26 cellular contexts compared by ENCODE assay signal in the genomic region with DNA sequence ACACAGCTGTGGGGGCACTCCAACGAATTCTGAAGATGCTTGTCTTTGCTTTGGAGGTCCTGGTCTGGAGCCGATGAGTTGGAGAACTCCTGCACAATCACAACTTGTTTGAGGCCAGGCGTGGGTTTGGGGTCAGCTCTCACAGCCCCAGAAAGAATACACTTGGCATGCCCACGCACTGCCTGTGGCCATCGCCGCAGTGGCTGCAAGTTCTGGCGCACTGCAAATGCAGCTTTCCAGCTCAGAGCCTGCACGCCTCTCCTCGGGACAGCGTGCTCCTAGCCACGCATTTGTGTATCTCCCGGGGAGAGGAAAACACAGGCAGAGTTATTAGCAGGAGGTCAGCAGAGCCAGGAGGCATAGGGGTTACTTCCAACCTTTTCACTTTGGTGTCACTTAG.
"Had no signal": no experiment of that assay in that cellular context is flagged by ENCODE, and none has a peak within 500 bp of the region (broad histone marks: within the 10 kb centered on the region; RNA-seq: fewer than 3 reads in every experiment).

No MANE protein-coding gene starts in this region.

- H3K9me3 ChIP-seq: left lung, pancreas, psoas muscle, right atrium auricular region, sigmoid colon, spleen, tibial nerve, uterus had no signal

- H3K4me3 ChIP-seq: left lung, lung, pancreas, psoas muscle, right atrium auricular region, sigmoid colon, spleen, tibial nerve, uterus had no signal

- H3K36me3 Mint-ChIP-seq: immature natural killer cell; natural killer cell treated with Interleukin-12 subunit alpha and Interleukin-12 subunit beta and Interleukin-15 and Interleukin-18, amount 100 ng/mL, for 72 hours; stimulated activated effector memory CD8-positive, alpha-beta T cell treated with anti-CD3 and anti-CD28 coated beads, Interleukin-12 subunit alpha, Interleukin-12 subunit beta, amount 100 ng/mL, for 72 hours; type B pancreatic cell had no signal

- H3K27ac ChIP-seq: left lung, pancreas, psoas muscle, right atrium auricular region, sigmoid colon, spleen, uterus had no signal

- H3K9me3 Mint-ChIP-seq: immature natural killer cell; mesothelial cell of epicardium; natural killer cell treated with Interleukin-12 subunit alpha and Interleukin-12 subunit beta and Interleukin-15 and Interleukin-18, amount 100 ng/mL, for 72 hours; stimulated activated effector memory CD8-positive, alpha-beta T cell treated with anti-CD3 and anti-CD28 coated beads, Interleukin-12 subunit alpha, Interleukin-12 subunit beta, amount 100 ng/mL, for 72 hours; stimulated activated naive CD8-positive, alpha-beta T cell treated with anti-CD3 and anti-CD28 coated beads, Interleukin-15, amount 100 ng/mL, for 72 hours; type B pancreatic cell had no signal

- H3K4me3 Mint-ChIP-seq: immature natural killer cell; mesothelial cell of epicardium; naive thymus-derived CD4-positive, alpha-beta T cell; natural killer cell treated with Interleukin-12 subunit alpha and Interleukin-12 subunit beta and Interleukin-15 and Interleukin-18, amount 100 ng/mL, for 72 hours; stimulated activated effector memory CD8-positive, alpha-beta T cell treated with anti-CD3 and anti-CD28 coated beads, Interleukin-12 subunit alpha, Interleukin-12 subunit beta, amount 100 ng/mL, for 72 hours; stimulated activated naive CD8-positive, alpha-beta T cell treated with anti-CD3 and anti-CD28 coated beads, Interleukin-15, amount 100 ng/mL, for 72 hours; type B pancreatic cell had no signal

- H3K27me3 Mint-ChIP-seq: naive thymus-derived CD4-positive, alpha-beta T cell; stimulated activated naive CD8-positive, alpha-beta T cell treated with anti-CD3 and anti-CD28 coated beads, Interleukin-15, amount 100 ng/mL, for 72 hours; type B pancreatic cell had no signal

- ATAC-seq: left colon; left lung; naive thymus-derived CD4-positive, alpha-beta T cell; natural killer cell treated with Interleukin-12 subunit alpha and Interleukin-12 subunit beta and Interleukin-15 and Interleukin-18, amount 100 ng/mL, for 72 hours; pancreas; psoas muscle; stimulated activated effector memory CD8-positive, alpha-beta T cell treated with anti-CD3 and anti-CD28 coated beads, Interleukin-12 subunit alpha, Interleukin-12 subunit beta, amount 100 ng/mL, for 72 hours; stimulated activated naive CD8-positive, alpha-beta T cell treated with anti-CD3 and anti-CD28 coated beads, Interleukin-15, amount 100 ng/mL, for 72 hours had no signal

- H3K36me3 ChIP-seq: left lung, pancreas, right atrium auricular region, sigmoid colon, spleen, tibial nerve, uterus had no signal

- DNase-seq: hypothalamus; immature natural killer cell; kidney; left colon; left lung; mesendoderm; naive thymus-derived CD4-positive, alpha-beta T cell; nucleus accumbens; pancreas; posterior cingulate gyrus; psoas muscle; sigmoid colon; small intestine; spleen; stimulated activated CD4-positive, alpha-beta T cell treated with anti-CD3 and anti-CD28 coated beads, Interleukin-4, amount 100 ng/mL, for 24 hours; stimulated activated naive CD4-positive, alpha-beta T cell treated with Interleukin-2 at 50 U/mL for 16 hours; stimulated activated naive CD8-positive, alpha-beta T cell treated with anti-CD3 and anti-CD28 coated beads, Interleukin-15, amount 100 ng/mL, for 72 hours; substantia nigra; uterus had no signal

- H3K27me3 ChIP-seq: left lung, pancreas, right atrium auricular region, sigmoid colon, tibial nerve, uterus had no signal

- H3K4me1 ChIP-seq: left lung, sigmoid colon, spleen, tibial nerve, uterus had no signal

- H3K4me1 Mint-ChIP-seq: mesothelial cell of epicardium; naive thymus-derived CD4-positive, alpha-beta T cell; stimulated activated effector memory CD8-positive, alpha-beta T cell treated with anti-CD3 and anti-CD28 coated beads, Interleukin-12 subunit alpha, Interleukin-12 subunit beta, amount 100 ng/mL, for 72 hours; stimulated activated naive CD8-positive, alpha-beta T cell treated with anti-CD3 and anti-CD28 coated beads, Interleukin-15, amount 100 ng/mL, for 72 hours had no signal

- H3K27ac Mint-ChIP-seq: immature natural killer cell; mesothelial cell of epicardium; naive thymus-derived CD4-positive, alpha-beta T cell; natural killer cell treated with Interleukin-12 subunit alpha and Interleukin-12 subunit beta and Interleukin-15 and Interleukin-18, amount 100 ng/mL, for 72 hours; stimulated activated effector memory CD8-positive, alpha-beta T cell treated with anti-CD3 and anti-CD28 coated beads, Interleukin-12 subunit alpha, Interleukin-12 subunit beta, amount 100 ng/mL, for 72 hours; type B pancreatic cell had no signal
